1 cellular context compared by ENCODE assay signal in the genomic region with DNA sequence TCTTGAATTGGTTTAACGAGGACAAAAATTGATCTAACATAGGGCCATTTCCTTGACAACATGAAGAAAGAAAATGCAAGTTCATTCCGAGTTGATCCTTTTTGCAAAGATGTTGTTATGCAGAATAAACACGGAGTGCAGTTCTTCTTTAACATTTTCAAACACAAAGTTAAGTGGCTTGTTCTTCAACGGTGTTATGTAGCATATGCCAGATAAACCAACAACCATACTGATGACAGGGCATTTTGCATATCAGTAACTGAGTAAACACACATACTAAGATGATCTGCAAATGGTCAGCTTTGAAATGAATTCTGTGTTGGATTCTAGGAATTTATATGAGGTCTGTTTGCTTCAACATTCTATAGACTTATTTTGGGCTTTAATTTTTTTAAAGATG.
TF ChIP-seq lines count a peak whose summit lies in the region.

No MANE protein-coding gene starts in this region.

TF ChIP-seq in GM23338, 12 proteins besides CTCF, POLR2A, EP300 and RAD21 (continued from another document):
- TF ChIP-seq, protein P1, sequence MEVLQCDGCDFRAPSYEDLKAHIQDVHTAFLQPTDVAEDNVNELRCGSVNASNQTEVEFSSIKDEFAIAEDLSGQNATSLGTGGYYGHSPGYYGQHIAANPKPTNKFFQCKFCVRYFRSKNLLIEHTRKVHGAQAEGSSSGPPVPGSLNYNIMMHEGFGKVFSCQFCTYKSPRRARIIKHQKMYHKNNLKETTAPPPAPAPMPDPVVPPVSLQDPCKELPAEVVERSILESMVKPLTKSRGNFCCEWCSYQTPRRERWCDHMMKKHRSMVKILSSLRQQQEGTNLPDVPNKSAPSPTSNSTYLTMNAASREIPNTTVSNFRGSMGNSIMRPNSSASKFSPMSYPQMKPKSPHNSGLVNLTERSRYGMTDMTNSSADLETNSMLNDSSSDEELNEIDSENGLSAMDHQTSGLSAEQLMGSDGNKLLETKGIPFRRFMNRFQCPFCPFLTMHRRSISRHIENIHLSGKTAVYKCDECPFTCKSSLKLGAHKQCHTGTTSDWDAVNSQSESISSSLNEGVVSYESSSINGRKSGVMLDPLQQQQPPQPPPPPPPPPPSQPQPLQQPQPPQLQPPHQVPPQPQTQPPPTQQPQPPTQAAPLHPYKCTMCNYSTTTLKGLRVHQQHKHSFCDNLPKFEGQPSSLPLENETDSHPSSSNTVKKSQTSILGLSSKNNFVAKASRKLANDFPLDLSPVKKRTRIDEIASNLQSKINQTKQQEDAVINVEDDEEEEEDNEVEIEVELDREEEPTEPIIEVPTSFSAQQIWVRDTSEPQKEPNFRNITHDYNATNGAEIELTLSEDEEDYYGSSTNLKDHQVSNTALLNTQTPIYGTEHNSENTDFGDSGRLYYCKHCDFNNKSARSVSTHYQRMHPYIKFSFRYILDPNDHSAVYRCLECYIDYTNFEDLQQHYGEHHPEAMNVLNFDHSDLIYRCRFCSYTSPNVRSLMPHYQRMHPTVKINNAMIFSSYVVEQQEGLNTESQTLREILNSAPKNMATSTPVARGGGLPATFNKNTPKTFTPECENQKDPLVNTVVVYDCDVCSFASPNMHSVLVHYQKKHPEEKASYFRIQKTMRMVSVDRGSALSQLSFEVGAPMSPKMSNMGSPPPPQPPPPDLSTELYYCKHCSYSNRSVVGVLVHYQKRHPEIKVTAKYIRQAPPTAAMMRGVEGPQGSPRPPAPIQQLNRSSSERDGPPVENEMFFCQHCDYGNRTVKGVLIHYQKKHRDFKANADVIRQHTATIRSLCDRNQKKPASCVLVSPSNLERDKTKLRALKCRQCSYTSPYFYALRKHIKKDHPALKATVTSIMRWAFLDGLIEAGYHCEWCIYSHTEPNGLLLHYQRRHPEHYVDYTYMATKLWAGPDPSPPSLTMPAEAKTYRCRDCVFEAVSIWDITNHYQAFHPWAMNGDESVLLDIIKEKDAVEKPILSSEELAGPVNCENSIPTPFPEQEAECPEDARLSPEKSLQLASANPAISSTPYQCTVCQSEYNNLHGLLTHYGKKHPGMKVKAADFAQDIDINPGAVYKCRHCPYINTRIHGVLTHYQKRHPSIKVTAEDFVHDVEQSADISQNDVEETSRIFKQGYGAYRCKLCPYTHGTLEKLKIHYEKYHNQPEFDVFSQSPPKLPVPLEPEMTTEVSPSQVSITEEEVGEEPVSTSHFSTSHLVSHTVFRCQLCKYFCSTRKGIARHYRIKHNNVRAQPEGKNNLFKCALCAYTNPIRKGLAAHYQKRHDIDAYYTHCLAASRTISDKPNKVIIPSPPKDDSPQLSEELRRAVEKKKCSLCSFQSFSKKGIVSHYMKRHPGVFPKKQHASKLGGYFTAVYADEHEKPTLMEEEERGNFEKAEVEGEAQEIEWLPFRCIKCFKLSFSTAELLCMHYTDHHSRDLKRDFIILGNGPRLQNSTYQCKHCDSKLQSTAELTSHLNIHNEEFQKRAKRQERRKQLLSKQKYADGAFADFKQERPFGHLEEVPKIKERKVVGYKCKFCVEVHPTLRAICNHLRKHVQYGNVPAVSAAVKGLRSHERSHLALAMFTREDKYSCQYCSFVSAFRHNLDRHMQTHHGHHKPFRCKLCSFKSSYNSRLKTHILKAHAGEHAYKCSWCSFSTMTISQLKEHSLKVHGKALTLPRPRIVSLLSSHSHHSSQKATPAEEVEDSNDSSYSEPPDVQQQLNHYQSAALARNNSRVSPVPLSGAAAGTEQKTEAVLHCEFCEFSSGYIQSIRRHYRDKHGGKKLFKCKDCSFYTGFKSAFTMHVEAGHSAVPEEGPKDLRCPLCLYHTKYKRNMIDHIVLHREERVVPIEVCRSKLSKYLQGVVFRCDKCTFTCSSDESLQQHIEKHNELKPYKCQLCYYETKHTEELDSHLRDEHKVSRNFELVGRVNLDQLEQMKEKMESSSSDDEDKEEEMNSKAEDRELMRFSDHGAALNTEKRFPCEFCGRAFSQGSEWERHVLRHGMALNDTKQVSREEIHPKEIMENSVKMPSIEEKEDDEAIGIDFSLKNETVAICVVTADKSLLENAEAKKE (CRISPR knock-in tag; IDR thresholded peaks at IDR 0.05), result no peak
- no peak for TF ChIP-seq ZNF331 (CRISPR knock-in tag; IDR thresholded peaks at IDR 0.05; ENCODE audit: low read depth)
